ENCODE assay signal across 11 cellular contexts in the genomic region with DNA sequence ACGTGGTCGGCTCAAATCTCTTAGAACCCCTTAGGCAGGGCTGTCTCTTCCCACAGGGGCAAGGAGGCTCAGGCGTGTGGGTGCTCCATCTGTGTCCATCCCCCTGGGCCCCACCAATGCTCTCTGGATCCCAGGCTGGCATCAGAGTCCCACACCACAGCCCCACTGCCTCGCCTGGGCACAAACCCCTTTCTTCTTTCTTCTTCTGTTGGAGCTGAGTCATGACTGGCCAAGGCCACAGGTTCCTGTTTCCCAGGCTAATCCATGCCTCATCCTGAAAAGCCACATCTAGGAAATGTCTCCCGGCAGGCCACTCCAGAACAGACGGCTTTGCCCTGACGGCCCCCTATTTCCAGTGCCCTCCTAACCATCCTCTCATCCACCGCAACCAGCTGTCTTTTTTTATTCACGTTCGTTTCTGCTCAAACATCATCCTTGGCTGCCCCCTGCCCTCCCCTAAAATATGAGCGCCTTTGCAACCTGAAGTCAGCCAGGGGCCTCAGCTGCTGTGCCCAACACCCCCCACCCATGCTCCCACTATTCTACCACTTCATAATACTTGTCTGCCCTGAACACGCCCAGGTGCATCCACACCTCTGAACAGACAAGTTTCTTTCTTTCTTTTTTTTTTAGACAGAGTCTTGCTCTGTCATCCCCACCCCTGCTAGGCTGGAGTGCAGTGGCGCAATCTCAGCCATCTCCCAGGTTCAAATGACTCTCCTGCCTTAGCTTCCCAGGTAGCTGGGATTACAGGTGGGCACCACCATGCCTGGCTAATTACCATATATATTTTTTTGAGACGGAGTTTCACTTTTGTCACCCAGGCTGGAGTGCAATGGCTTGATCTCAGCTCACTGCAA. TPM values are rescaled to one million over a fixed set of nuclear protein-coding genes. Genes with fewer than 3 reads are reported as not detected.
DNase-seq lines count a peak whose midpoint lies in the region; ATAC-seq, FAIRE-seq and TF ChIP-seq lines count a peak whose summit lies in the region.
"Had no signal": no experiment of that assay in that cellular context is flagged by ENCODE, and none has a peak within 500 bp of the region (broad histone marks: within the 10 kb centered on the region; RNA-seq: fewer than 3 reads in every experiment).

No MANE protein-coding gene starts in this region.

- H3K36me3 ChIP-seq in body of pancreas (replicated peaks in 1 of 2; ENCODE audit: insufficient read depth in 1 of 2, low read depth in 2 of 2) (peaks cover 0 to 2% of the 10 kb centered on the region in 2 donors), muscle layer of duodenum (ENCODE audit: control insufficient read depth in 1 of 2, insufficient read depth in 2 of 2, low read length in 2 of 2) (peaks cover 12 to 18% of the 10 kb centered on the region in 2 donors)

- FAIRE-seq in urothelium cell line (lab: Jason Lieb, UNC), result peak; percentile 87

- 58 to 59% methylated on average over 14 of the region's 14 CpGs for WGBS in body of pancreas, 2 donors

- TF ChIP-seq POLR2A in body of pancreas (IDR thresholded peaks at IDR 0.05), result no peak

- peak overlapping the region; percentile 71 to 85 (median 84) for H3K27ac ChIP-seq in body of pancreas
- H3K27ac ChIP-seq in muscle layer of duodenum (ENCODE audit: low read length), result peak overlapping the region; percentile 23

- no peak for DNase-seq in Right ventricle myocardium superior
- DNase-seq in left cardiac atrium, result no peak
- peak; percentile 37 to 80 (median 70) for DNase-seq in body of pancreas
- DNase-seq in urothelium cell line (ENCODE audit: low spot score), result peak; percentile 60
- DNase-seq in NCI-H2196 (lab: John Stamatoyannopoulos, UW; ENCODE audit: unreplicated experiment), result no peak
- no peak for DNase-seq in stimulated activated CD4-positive, alpha-beta T cell treated with anti-CD3 and anti-CD28 coated beads, Interleukin-4, amount 100 ng/mL, for 4 hours
- DNase-seq in hippocampal formation (lab: John Stamatoyannopoulos, UW), result no peak
- DNase-seq: activated naive CD4-positive, alpha-beta T cell treated with anti-CD3 and anti-CD28 coated beads for 36 hours; NCI-H187 had no signal

- TF ChIP-seq CTCF in body of pancreas (IDR thresholded peaks at IDR 0.05), result no peak

- H3K9me3 ChIP-seq in body of pancreas, result no peaks in the 10 kb centered on the region
- no peaks in the 10 kb centered on the region for H3K9me3 ChIP-seq in muscle layer of duodenum (ENCODE audit: control insufficient read depth in 1 of 2, low read length in 2 of 2)

- H3K27me3 ChIP-seq in body of pancreas (no peaks in the 10 kb centered on the region), muscle layer of duodenum (ENCODE audit: low read depth, low read length) (no peaks in the 10 kb centered on the region)

- H3K4me3 ChIP-seq in body of pancreas (no peak overlapping the region), muscle layer of duodenum (ENCODE audit: low read depth in 1 of 2, low read length in 2 of 2) (no peak overlapping the region)

- H3K4me1 ChIP-seq in body of pancreas (peaks cover 61% of the 10 kb centered on the region), muscle layer of duodenum (ENCODE audit: control insufficient read depth in 1 of 2, insufficient read depth in 2 of 2, low read length in 2 of 2) (peaks cover 11 to 54% of the 10 kb centered on the region in 2 donors)

- intact Hi-C loops in Right ventricle myocardium superior (cut with DNase I), result no loop called here
- intact Hi-C loops in left cardiac atrium (cut with DNase I), result no loop called here
- intact Hi-C loops in body of pancreas (cut with DNase I), result no loop called here

- peak; percentile 1 for ATAC-seq in Right ventricle myocardium superior (ENCODE audit: poor library complexity)
- ATAC-seq in left cardiac atrium, result no peak
- no peak for ATAC-seq in body of pancreas
- ATAC-seq: sciatic nerve had no signal

RNA-seq across cellular contexts. Expression of a gene that starts 27.0 kb away (rescaled TPM):
- 0.70 TPM for total RNA-seq in Right ventricle myocardium superior
- total RNA-seq in left cardiac atrium, result 1 to 10 TPM; 1.7 to 2.3 TPM
- 1 to 10 TPM; 1.3 to 3.1 TPM for total RNA-seq in body of pancreas
- total RNA-seq: activated naive CD4-positive, alpha-beta T cell treated with anti-CD3 and anti-CD28 coated beads for 36 hours had no signal

RNA-seq across cellular contexts. Expression of a gene that starts 35.4 kb away (rescaled TPM):
- 17.8 TPM for total RNA-seq in Right ventricle myocardium superior
- 10 to 100 TPM; 28.1 to 48.1 TPM for total RNA-seq in left cardiac atrium
- total RNA-seq in body of pancreas, result 10 to 100 TPM; 28.5 to 55.4 TPM

RNA-seq across cellular contexts. Expression of a gene that starts 49.2 kb away (rescaled TPM):
- total RNA-seq in Right ventricle myocardium superior (114 TPM), left cardiac atrium (100 to 1,000 TPM; 161 to 191 TPM), body of pancreas (10 to 100 TPM; 50.1 to 53.7 TPM)

Comparison
In these comparisons a context has a peak if more than half of its experiments do, and no peak if none do; other contexts are left out.
1. DNase-seq: peak in body of pancreas (4 of 4) and urothelium cell line (single experiment); none in Right ventricle myocardium superior (single experiment), left cardiac atrium (single experiment), NCI-H2196 (single experiment), stimulated activated CD4-positive, alpha-beta T cell treated with anti-CD3 and anti-CD28 coated beads, Interleukin-4, amount 100 ng/mL, for 4 hours (0 of 2) and hippocampal formation (0 of 2).